In genomic region chr15:78195735-78196201, GRCh38 we compare ENCODE assay signal across 8 cellular contexts. TPM values are rescaled to one million over a fixed set of nuclear protein-coding genes. Genes with fewer than 3 reads are reported as not detected.
DNase-seq lines count a peak whose midpoint lies in the region; ATAC-seq and TF ChIP-seq lines count a peak whose summit lies in the region.

No MANE protein-coding gene starts in this region.

- intact Hi-C loops in psoas muscle (cut with DNase I): loop anchor here (1.0 to 5.0 kb wide), 3 partner anchors 68 to 83 kb away; no protein-coding TSS in a partner anchor

- no peaks in the 10 kb centered on the region for H3K4me1 ChIP-seq in psoas muscle

- H3K4me3 ChIP-seq in fibroblast of villous mesenchyme (ENCODE audit: low read depth, low read length) (no peak overlapping the region), psoas muscle (no peak overlapping the region)

- DNase-seq in SIG-M5 treated with dmso at 0.1 percent for 504 hours (lab: John Stamatoyannopoulos, UW; ENCODE audit: unreplicated experiment) (peak; percentile 43), SIG-M5 (lab: John Stamatoyannopoulos, UW) (no peak), NCI-H69 (lab: John Stamatoyannopoulos, UW) (peak; percentile 24), activated T-cell treated with anti-CD3 and anti-CD28 coated beads for 48 hours (ENCODE audit: low read depth) (peak; percentile 36), fibroblast of villous mesenchyme (ENCODE audit: low read depth) (peak; percentile 16), psoas muscle (peak in 1 of 2 donors; percentile 56), amygdala (lab: John Stamatoyannopoulos, UW) (no peak), cerebellar nuclear complex (lab: John Stamatoyannopoulos, UW) (no peak)

- H3K27ac ChIP-seq in psoas muscle: no peak overlapping the region

- no peaks in the 10 kb centered on the region for H3K36me3 ChIP-seq in psoas muscle (ENCODE audit: insufficient read depth in 1 of 2, low read depth in 1 of 2)

- ATAC-seq in psoas muscle: peak; percentile 84 to 93 (median 88)

- 52 to 58% (median 57%) methylated on average over 7 of the region's 7 CpGs for WGBS in psoas muscle, 3 donors

- no peaks in the 10 kb centered on the region for H3K27me3 ChIP-seq in psoas muscle (ENCODE audit: insufficient read depth in 3 of 3, low read length in 2 of 3)

- TF ChIP-seq CTCF in fibroblast of villous mesenchyme (IDR thresholded peaks at IDR 0.05; ENCODE audit: insufficient read depth, low read depth, low read length) (peak; percentile 62), psoas muscle (IDR thresholded peaks at IDR 0.05) (peak; percentile 73)

- H3K9me3 ChIP-seq in psoas muscle: no peaks in the 10 kb centered on the region

RNA-seq across cellular contexts. Expression of gene ACSBG1, which starts 38.6 kb away (rescaled TPM):
- total RNA-seq in fibroblast of villous mesenchyme: under 0.01 TPM in 1 of 2 replicates, not detected in the other
- total RNA-seq in psoas muscle: under 1 TPM in 1 of 4 donors, not detected in 3; 0.12 TPM
- under 1 TPM; 0.43 to 0.64 (median 0.59) TPM for polyA plus RNA-seq in psoas muscle

RNA-seq across cellular contexts. Expression of gene IDH3A, which starts 46.6 kb away (rescaled TPM):
- total RNA-seq in fibroblast of villous mesenchyme (25.4 and 43.6 TPM in 2 replicates), psoas muscle (100 to 1,000 TPM; 203 to 309 (median 251) TPM)
- 100 to 1,000 TPM; 154 to 228 (median 179) TPM for polyA plus RNA-seq in psoas muscle

Comparison
In these comparisons a context has a peak if more than half of its experiments do, and no peak if none do; other contexts are left out.
1. DNase-seq: peak in SIG-M5 treated with dmso at 0.1 percent for 504 hours (single experiment), NCI-H69 (single experiment), activated T-cell treated with anti-CD3 and anti-CD28 coated beads for 48 hours (single experiment) and fibroblast of villous mesenchyme (single experiment); none in SIG-M5 (single experiment), amygdala (0 of 56) and cerebellar nuclear complex (0 of 2).